8 cellular contexts compared by ENCODE assay signal in genomic region chrX:53481816-53482485, GRCh38.
A peak's percentile ranks its signal among the peaks of the same experiment; 100 is the strongest.
DNase-seq lines count a peak whose midpoint lies in the region; ATAC-seq and TF ChIP-seq lines count a peak whose summit lies in the region.

No MANE protein-coding gene starts in this region.

- no peak for ATAC-seq in GM21515 (IDR thresholded peaks at IDR 0.05; ENCODE audit: unreplicated experiment)

- no peak overlapping the region for H3K27ac ChIP-seq in coronary artery

- TF ChIP-seq CTCF in coronary artery (IDR thresholded peaks at IDR 0.05) = peak; percentile 28

- DNase-seq in ACHN (peak; percentile 50), GM19238 (ENCODE audit: insufficient read length, low spot score) (peak; percentile 19), NCI-H2227 (lab: John Stamatoyannopoulos, UW; ENCODE audit: unreplicated experiment) (peak; percentile 87), coronary artery (ENCODE audit: low spot score) (no peak), medulla oblongata (ENCODE audit: extremely low spot score) (peak; percentile 43)
- peak; percentile 43 for DNase-seq in activated CD4-positive, CD25-positive, alpha-beta regulatory T cell treated with anti-CD3 and anti-CD28 coated beads, Interleukin-2, amount 50 U/mL, for 72 hours
- peak; percentile 1 to 12 for DNase-seq in stimulated activated CD8-positive, alpha-beta memory T cell treated with anti-CD3 and anti-CD28 coated beads, Interleukin-7, amount 100 ng/mL, for 48 hours (ENCODE audit: extremely low read depth in 1 of 2, low read depth in 1 of 2)

- no peak overlapping the region for H3K4me3 ChIP-seq in coronary artery

- in situ Hi-C loops in ACHN (cut with HindIII; ENCODE audit: low pct_ligation_motif_present, low pct_unique_long_range_greater_than_20kb, low sequenced_read_pairs) = no loop called here
